1 cellular context compared by ENCODE assay signal in genomic region chr22:31586137-31586920, GRCh38.
A peak's percentile ranks its signal among the peaks of the same experiment; 100 is the strongest.
TF ChIP-seq lines count a peak whose summit lies in the region.

No MANE protein-coding gene starts in this region.

TF ChIP-seq in HepG2, 621 proteins besides CTCF, POLR2A, EP300 and RAD21 (continued from another document):
- TF ChIP-seq ZBTB39 (CRISPR knock-in tag; IDR thresholded peaks at IDR 0.05) (no peak), ZNF704 (CRISPR knock-in tag; IDR thresholded peaks at IDR 0.05; ENCODE audit: borderline replicate concordance) (no peak), ZNF512 (CRISPR knock-in tag; IDR thresholded peaks at IDR 0.05) (no peak), ZNF12 (CRISPR knock-in tag; IDR thresholded peaks at IDR 0.05) (no peak), GATAD2A (CRISPR knock-in tag; IDR thresholded peaks at IDR 0.05) (peak; percentile 92), TERF1 (CRISPR knock-in tag; IDR thresholded peaks at IDR 0.05) (no peak), NAIF1 (CRISPR knock-in tag; IDR thresholded peaks at IDR 0.05; ENCODE audit: borderline replicate concordance) (0 out of 2 replicates have a peak, but pooled peaks have one; percentile 37), ZNF337 (CRISPR knock-in tag; IDR thresholded peaks at IDR 0.05; ENCODE audit: borderline replicate concordance, low read depth) (0 out of 2 replicates have a peak, but pooled peaks have one; percentile 32), FOXM1 (CRISPR knock-in tag; IDR thresholded peaks at IDR 0.05) (no peak), ETV5 (CRISPR knock-in tag; IDR thresholded peaks at IDR 0.05; ENCODE audit: borderline replicate concordance) (peak; percentile 92), FOXP1 (IDR thresholded peaks at IDR 0.05) (no peak), FOXP1 (CRISPR knock-in tag; IDR thresholded peaks at IDR 0.05) (no peak; the same call in 1 of the 2 replicates), ZNF652 (CRISPR knock-in tag; IDR thresholded peaks at IDR 0.05; ENCODE audit: borderline replicate concordance, low read depth) (peak; percentile 24; the same call in 1 of the 2 replicates), ZNF614 (CRISPR knock-in tag; IDR thresholded peaks at IDR 0.05; ENCODE audit: borderline replicate concordance) (peak; percentile 69; the same call in 1 of the 2 replicates), ZBTB8A (CRISPR knock-in tag; IDR thresholded peaks at IDR 0.05; ENCODE audit: borderline replicate concordance, low read depth) (no peak), SNAPC4 (CRISPR knock-in tag; IDR thresholded peaks at IDR 0.05) (no peak), NCOA1 (CRISPR knock-in tag; IDR thresholded peaks at IDR 0.05) (no peak), ZNF557 (CRISPR knock-in tag; IDR thresholded peaks at IDR 0.05) (no peak), ZBTB34 (CRISPR knock-in tag; IDR thresholded peaks at IDR 0.05) (no peak), ATF7 (IDR thresholded peaks at IDR 0.05) (no peak), ATF7 (CRISPR knock-in tag; IDR thresholded peaks at IDR 0.05) (no peak), ZNF670 (CRISPR knock-in tag; IDR thresholded peaks at IDR 0.05; ENCODE audit: borderline replicate concordance) (0 out of 2 replicates have a peak, but pooled peaks have one; percentile 28), XBP1 (CRISPR knock-in tag; IDR thresholded peaks at IDR 0.05) (no peak), MAFF (IDR thresholded peaks at IDR 0.05; ENCODE audit: low read depth, low read length) (0 out of 2 replicates have a peak, but pooled peaks have one; percentile 8), ZNF430 (CRISPR knock-in tag; IDR thresholded peaks at IDR 0.05) (no peak), YY1 (IDR thresholded peaks at IDR 0.05; ENCODE audit: insufficient read depth, insufficient replicate concordance, low read depth, low read length) (no peak), HOXA3 (CRISPR knock-in tag; IDR thresholded peaks at IDR 0.05) (peak; percentile 61), PATZ1 (CRISPR knock-in tag; IDR thresholded peaks at IDR 0.05) (peak; percentile 78)
